In genomic region chr20:51800769-51801219, GRCh38 we compare ENCODE assay signal across 8 cellular contexts. TPM values are rescaled to one million over a fixed set of nuclear protein-coding genes. Genes with fewer than 3 reads are reported as not detected.
DNase-seq lines count a peak whose midpoint lies in the region; ATAC-seq and TF ChIP-seq lines count a peak whose summit lies in the region.

No MANE protein-coding gene starts in this region.

- POLR2A ChIA-PET in Panc1 (lab: Charles Lee): no interaction called here

- H3K4me2 ChIP-seq in parathyroid adenoma (ENCODE audit: low read length): peak overlapping the region; percentile 91

- intact Hi-C loops in Panc1 (cut with micrococcal nuclease; ENCODE audit: unreplicated experiment): loop anchor here (5.0 kb wide), 1 partner anchor 262 kb away; no protein-coding TSS in a partner anchor
- intact Hi-C loops in esophagus squamous epithelium (cut with DNase I): loop anchor here (10.0 kb wide), 1 partner anchor 284 kb away; no protein-coding TSS in a partner anchor

- WGBS in esophagus squamous epithelium, 2 donors: 3% methylated on average over 6 of the region's 38 CpGs; no CpG with 5 or more reads in 1 of the 2 donors

- H3K27me3 ChIP-seq in Panc1 (ENCODE audit: control insufficient read depth, insufficient read depth, low read length): no peaks in the 10 kb centered on the region
- peaks cover 0 to 67% (median 6%) of the 10 kb centered on the region in 4 donors for H3K27me3 ChIP-seq in esophagus squamous epithelium
- no peaks in the 10 kb centered on the region for H3K27me3 ChIP-seq in parathyroid adenoma (ENCODE audit: control insufficient read depth, insufficient read depth, low read length)

- H2AFZ ChIP-seq in parathyroid adenoma: peak overlapping the region; percentile 94

- peak; percentile 34 for DNase-seq in ELR (ENCODE audit: low read depth)
- DNase-seq in Panc1 (ENCODE audit: low read depth, low spot score): no peak
- no peak for DNase-seq in esophagus squamous epithelium (lab: John Stamatoyannopoulos, UW)
- no peak for DNase-seq in NCI-H2081 (lab: John Stamatoyannopoulos, UW)
- DNase-seq in HuH-7 (ENCODE audit: low spot score): no peak

- peaks cover 11% of the 10 kb centered on the region for H3K4me1 ChIP-seq in Panc1 (ENCODE audit: control insufficient read depth, insufficient read depth, low read length)
- peaks cover 11 to 28% (median 17%) of the 10 kb centered on the region in 3 donors for H3K4me1 ChIP-seq in esophagus squamous epithelium
- no peaks in the 10 kb centered on the region for H3K4me1 ChIP-seq in parathyroid adenoma

- in situ Hi-C loops in Panc1 (cut with HindIII; ENCODE audit: low pct_unique_long_range_greater_than_20kb, low sequenced_read_pairs): no loop called here

- H3K4me3 ChIP-seq in Panc1 (ENCODE audit: low read depth in 2 of 2, low read length in 2 of 2): peak overlapping the region; percentile 50 to 65
- H3K4me3 ChIP-seq in esophagus squamous epithelium: peak overlapping the region; percentile 25 to 66 (median 45)
- peak overlapping the region; percentile 71 for H3K4me3 ChIP-seq in parathyroid adenoma (ENCODE audit: low read depth, low read length)

- no TSS peak for BruUV-seq in Panc1 (replicated peaks; lab: Mats Ljungman, UMichigan)

- no peak for TF ChIP-seq POLR2A in esophagus squamous epithelium (IDR thresholded peaks at IDR 0.05)

- CTCF ChIA-PET in Panc1 (lab: Charles Lee): interaction anchor here (0.8 to 1.0 kb wide), 2 partner anchors 8 to 165 kb away, joined by 3 to 4 read pairs; no protein-coding TSS in a partner anchor

- no peak overlapping the region for H3K9ac ChIP-seq in parathyroid adenoma

- H3K27ac ChIP-seq in Panc1 (ENCODE audit: low read length): peak overlapping the region; percentile 72
- H3K27ac ChIP-seq in esophagus squamous epithelium: peak overlapping the region in 1 of 4 donors; percentile 13
- H3K27ac ChIP-seq in parathyroid adenoma: no peak overlapping the region

- TF ChIP-seq CTCF in Panc1 (IDR thresholded peaks at IDR 0.05) (no peak), esophagus squamous epithelium (IDR thresholded peaks at IDR 0.05) (no peak), parathyroid adenoma (IDR thresholded peaks at IDR 0.05) (no peak)

- H3K79me2 ChIP-seq in parathyroid adenoma: no peaks in the 10 kb centered on the region

- peak; percentile 15; the same call in 1 of the 2 replicates for ATAC-seq in Panc1
- ATAC-seq in esophagus mucosa: no peak
- no peak for ATAC-seq in GM18868 (IDR thresholded peaks at IDR 0.05; ENCODE audit: unreplicated experiment)

- H3K36me3 ChIP-seq in Panc1 (ENCODE audit: control insufficient read depth, insufficient read depth, low read length) (no peaks in the 10 kb centered on the region), esophagus squamous epithelium (no peaks in the 10 kb centered on the region), parathyroid adenoma (ENCODE audit: control insufficient read depth, insufficient read depth, low read length) (no peaks in the 10 kb centered on the region)

- H3K9me3 ChIP-seq in Panc1 (ENCODE audit: control insufficient read depth, insufficient read depth, low read depth, low read length): no peaks in the 10 kb centered on the region
- H3K9me3 ChIP-seq in esophagus squamous epithelium: no peaks in the 10 kb centered on the region
- no peaks in the 10 kb centered on the region for H3K9me3 ChIP-seq in parathyroid adenoma (ENCODE audit: control insufficient read depth, low read length)

RNA-seq across cellular contexts. Expression of gene SALL4, which starts 1.5 kb away (rescaled TPM):
- 1.6 TPM for total RNA-seq in Panc1 (2021; ENCODE audit: unreplicated experiment)
- 0.86 TPM for polyA plus RNA-seq in Panc1 (2012; ENCODE audit: insufficient read length)
- total RNA-seq in esophagus squamous epithelium: under 1 TPM in 3 of 4 donors, not detected in 1; 0.04 to 0.76 (median 0.26) TPM
- 0.44 TPM for total RNA-seq in esophagus mucosa

RNA-seq across cellular contexts. Expression of gene ATP9A, which starts 32.6 kb away (rescaled TPM):
- total RNA-seq in Panc1 (2021; ENCODE audit: unreplicated experiment) (8.7 TPM), esophagus squamous epithelium (10 to 100 TPM; 17.6 to 28.2 (median 19.5) TPM), esophagus mucosa (29.3 TPM)
- 20.5 TPM for polyA plus RNA-seq in Panc1 (2012; ENCODE audit: insufficient read length)
